In genomic region chr22:38850941-38851849, GRCh38 we compare ENCODE assay signal across 14 cellular contexts. TPM values are rescaled to one million over a fixed set of nuclear protein-coding genes. Genes with fewer than 3 reads are reported as not detected.
DNase-seq lines count a peak whose midpoint lies in the region; ATAC-seq, FAIRE-seq and TF ChIP-seq lines count a peak whose summit lies in the region.
"Had no signal": no experiment of that assay in that cellular context is flagged by ENCODE, and none has a peak within 500 bp of the region (broad histone marks: within the 10 kb centered on the region; RNA-seq: fewer than 3 reads in every experiment).

No MANE protein-coding gene starts in this region.

- no peak overlapping the region for H3K23ac ChIP-seq in mesenchymal stem cell (ENCODE audit: low read length in 2 of 2)

- no peak overlapping the region for H2BK15ac ChIP-seq in mesenchymal stem cell (ENCODE audit: low read depth, poor library complexity, severe bottlenecking)

- H2AFZ ChIP-seq in mesenchymal stem cell (ENCODE audit: low read depth, low read length), result no peak overlapping the region

- peak overlapping the region; percentile 33 for H3K9ac ChIP-seq in mesenchymal stem cell (ENCODE audit: low read length)

- H2BK120ac ChIP-seq in mesenchymal stem cell (ENCODE audit: low read depth, low read length), result no peak overlapping the region

- no peak overlapping the region for H2BK5ac ChIP-seq in mesenchymal stem cell (ENCODE audit: low read depth, low read length, poor library complexity, severe bottlenecking)

- H3K36me3 ChIP-seq in bronchial epithelial cell (ENCODE audit: control insufficient read depth, insufficient read depth, low read length) (no peaks in the 10 kb centered on the region), mesenchymal stem cell (ENCODE audit: control insufficient read depth in 1 of 2, insufficient read depth in 2 of 2, low read depth in 1 of 2, low read length in 2 of 2) (no peaks in the 10 kb centered on the region), gastroesophageal sphincter (no peaks in the 10 kb centered on the region)
- H3K36me3 ChIP-seq: adrenal gland had no signal

- DNase-seq in Daoy (ENCODE audit: low read depth), result peak; percentile 79
- peak; percentile 43 for DNase-seq in LHCN-M2 (ENCODE audit: low read depth)
- peak; percentile 64 for DNase-seq in bronchial epithelial cell (ENCODE audit: low read depth)
- peak; percentile 70 for DNase-seq in mesenchymal stem cell
- DNase-seq in NCI-H2029 treated with DMSO at 0.1 percent for 48 hours (lab: John Stamatoyannopoulos, UW), result no peak
- DNase-seq in middle frontal gyrus (ENCODE audit: extremely low spot score, low spot score), result no peak
- DNase-seq: activated T-cell treated with anti-CD3 and anti-CD28 coated beads for 4 hours; CD4-positive, alpha-beta memory T cell; NCI-H1417 treated with DMSO at 0.1 percent for 48 hours; retina had no signal

- peak overlapping the region in 1 of 2 experiments; percentile 18 for H3K18ac ChIP-seq in mesenchymal stem cell (ENCODE audit: low read depth in 1 of 2, low read length in 2 of 2)

- H3K9me3 ChIP-seq in mesenchymal stem cell (ENCODE audit: control insufficient read depth, low read length) (no peaks in the 10 kb centered on the region), gastroesophageal sphincter (no peaks in the 10 kb centered on the region)
- H3K9me3 ChIP-seq: adrenal gland had no signal

- H3K79me1 ChIP-seq in mesenchymal stem cell (replicated peaks; ENCODE audit: low read length, poor library complexity, severe bottlenecking), result no peaks in the 10 kb centered on the region

- H2BK12ac ChIP-seq in mesenchymal stem cell (ENCODE audit: low read length in 2 of 2), result no peak overlapping the region

- TF ChIP-seq POLR2A in gastroesophageal sphincter (IDR thresholded peaks at IDR 0.05), result no peak

- no peak overlapping the region for H3K27ac ChIP-seq in mesenchymal stem cell (ENCODE audit: low read length, poor library complexity, severe bottlenecking)
- H3K27ac ChIP-seq in gastroesophageal sphincter, result no peak overlapping the region
- H3K27ac ChIP-seq: adrenal gland, SK-N-MC had no signal

- no peak overlapping the region for H3K4me2 ChIP-seq in mesenchymal stem cell (ENCODE audit: low read length, poor library complexity, severe bottlenecking)

- H3K4me3 ChIP-seq in bronchial epithelial cell (ENCODE audit: low read depth, low read length) (no peak overlapping the region), mesenchymal stem cell (ENCODE audit: insufficient read depth in 1 of 2, low read depth in 1 of 2, low read length in 2 of 2) (peak overlapping the region in 1 of 2 experiments; percentile 30), gastroesophageal sphincter (no peak overlapping the region)
- H3K4me3 ChIP-seq: adrenal gland, SK-N-MC had no signal

- H3K27me3 ChIP-seq in bronchial epithelial cell (ENCODE audit: control insufficient read depth, insufficient read depth, low read length), result peaks cover 11% of the 10 kb centered on the region
- H3K27me3 ChIP-seq in mesenchymal stem cell (ENCODE audit: control insufficient read depth in 1 of 2, insufficient read depth in 1 of 2, low read length in 2 of 2), result peaks cover 9 to 25% of the 10 kb centered on the region in 2 experiments
- no peaks in the 10 kb centered on the region for H3K27me3 ChIP-seq in gastroesophageal sphincter
- H3K27me3 ChIP-seq: adrenal gland had no signal

- no peak overlapping the region for H2AK5ac ChIP-seq in mesenchymal stem cell (ENCODE audit: low read length, severe bottlenecking)

- no peak overlapping the region for H3K14ac ChIP-seq in mesenchymal stem cell (ENCODE audit: low read length in 2 of 2)

- ATAC-seq in GM21825 (IDR thresholded peaks at IDR 0.05; ENCODE audit: unreplicated experiment) (no peak), gastroesophageal sphincter (no peak)

- FAIRE-seq in bronchial epithelial cell (lab: Jason Lieb, UNC), result peak; percentile 92

- TF ChIP-seq EP300 in gastroesophageal sphincter (IDR thresholded peaks at IDR 0.05), result no peak

- H3K4me1 ChIP-seq in mesenchymal stem cell (ENCODE audit: control insufficient read depth, insufficient read depth, low read depth, low read length) (peaks cover 12% of the 10 kb centered on the region), gastroesophageal sphincter (no peaks in the 10 kb centered on the region)
- H3K4me1 ChIP-seq: adrenal gland had no signal

- no peak overlapping the region for H3K4ac ChIP-seq in mesenchymal stem cell (ENCODE audit: low read depth in 1 of 2, low read length in 2 of 2)

- WGBS in mesenchymal stem cell, result 46% methylated on average over 14 of the region's 15 CpGs
- 41 to 71% methylated on average over 7 to 8 of the region's 15 CpGs for WGBS in gastroesophageal sphincter (ENCODE audit: low coverage in 1 of 2), 2 donors

- H4K8ac ChIP-seq in mesenchymal stem cell (ENCODE audit: low read length), result no peak overlapping the region

- TF ChIP-seq CTCF in bronchial epithelial cell (IDR thresholded peaks at IDR 0.05; ENCODE audit: insufficient read depth, low read length, severe bottlenecking), result no peak
- no peak for TF ChIP-seq CTCF in gastroesophageal sphincter (IDR thresholded peaks at IDR 0.05)

- no peak overlapping the region for H4K91ac ChIP-seq in mesenchymal stem cell (ENCODE audit: low read length)

RNA-seq across cellular contexts. Expression of gene NPTXR, which starts 7.4 kb away (rescaled TPM):
- total RNA-seq in Daoy (2014; rRNA removed; shearing (Covaris generic)), result 1.5 and 3.7 TPM in 2 replicates
- total RNA-seq in LHCN-M2 (2014; rRNA removed) (0.06 and 0.23 TPM in 2 replicates), bronchial epithelial cell (under 0.01 TPM in 2 replicates), gastroesophageal sphincter (10 to 100 TPM in 3 of 4 donors, 1 to 10 TPM in 1; 7.9 to 21.7 (median 12.5) TPM)
- 0.38 TPM for polyA plus RNA-seq in LHCN-M2 (2012)
- 1.9 TPM for polyA plus RNA-seq in mesenchymal stem cell (2013, experiment 1 of 2)
- polyA plus RNA-seq in mesenchymal stem cell (2013, experiment 2 of 2), result 1.9 TPM

RNA-seq across cellular contexts. Expression of gene CBX6, which starts 20.8 kb away (rescaled TPM):
- total RNA-seq in Daoy (2014; rRNA removed; shearing (Covaris generic)), result 25.5 and 32.5 TPM in 2 replicates
- total RNA-seq in LHCN-M2 (2014; rRNA removed), result 29.0 TPM in 2 replicates
- polyA plus RNA-seq in LHCN-M2 (2012), result 19.7 TPM
- total RNA-seq in bronchial epithelial cell, result 6.8 and 8.4 TPM in 2 replicates
- 39.2 TPM for polyA plus RNA-seq in mesenchymal stem cell (2013, experiment 1 of 2)
- 38.5 TPM for polyA plus RNA-seq in mesenchymal stem cell (2013, experiment 2 of 2)
- 100 to 1,000 TPM in 2 of 4 donors, 10 to 100 TPM in 2; 77.3 to 187 (median 105) TPM for total RNA-seq in gastroesophageal sphincter

RNA-seq across cellular contexts. Expression of gene DNAL4, which starts 57.3 kb away (rescaled TPM):
- 10.7 and 11.6 TPM in 2 replicates for total RNA-seq in Daoy (2014; rRNA removed; shearing (Covaris generic))
- 19.0 and 22.6 TPM in 2 replicates for total RNA-seq in LHCN-M2 (2014; rRNA removed)
- 17.5 TPM for polyA plus RNA-seq in LHCN-M2 (2012)
- total RNA-seq in bronchial epithelial cell, result 32.6 and 44.3 TPM in 2 replicates
- polyA plus RNA-seq in mesenchymal stem cell (2013, experiment 1 of 2), result 11.2 TPM
- 11.2 TPM for polyA plus RNA-seq in mesenchymal stem cell (2013, experiment 2 of 2)
- 10 to 100 TPM in 3 of 4 donors, 1 to 10 TPM in 1; 10.0 to 16.1 (median 14.6) TPM for total RNA-seq in gastroesophageal sphincter

Comparison
In these comparisons a context has a peak if more than half of its experiments do, and no peak if none do; other contexts are left out.
1. DNase-seq: peak in Daoy (single experiment), LHCN-M2 (single experiment), bronchial epithelial cell (single experiment) and mesenchymal stem cell (single experiment); none in NCI-H2029 treated with DMSO at 0.1 percent for 48 hours (single experiment) and middle frontal gyrus (single experiment).